8 cellular contexts compared by ENCODE assay signal in the genomic region with DNA sequence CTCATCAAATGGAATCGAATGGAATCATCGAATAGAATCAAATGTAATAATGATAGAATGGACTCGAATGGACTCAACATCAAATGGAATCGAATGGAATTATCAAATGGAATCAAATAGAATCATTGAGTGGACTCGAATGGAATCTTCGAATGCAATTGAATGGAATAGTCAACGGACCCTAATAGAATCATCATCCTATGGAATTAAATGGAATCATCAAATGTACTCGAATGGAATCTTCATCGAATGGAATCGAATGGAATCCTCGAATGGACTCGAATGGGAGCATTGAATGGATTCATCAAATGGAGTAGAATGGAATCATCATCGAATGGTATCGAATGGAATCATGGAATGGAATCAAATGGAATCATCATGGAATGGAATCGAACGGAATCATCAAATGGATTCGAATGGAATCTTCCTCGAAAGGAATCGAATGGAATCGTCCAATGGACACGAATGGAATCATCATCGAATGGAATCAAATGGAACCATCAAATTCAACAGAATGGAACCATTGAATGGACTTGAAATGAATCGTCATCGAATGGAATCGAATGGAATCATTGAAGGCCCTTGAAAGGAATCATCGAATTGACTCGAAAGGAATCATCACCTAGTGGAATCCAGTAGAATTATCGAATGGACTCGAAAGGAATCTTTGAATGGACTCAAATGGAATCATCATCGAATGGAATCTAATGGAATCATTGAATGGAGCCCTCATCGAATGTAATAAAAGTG.
DNase-seq lines count a peak whose midpoint lies in the region; ATAC-seq and TF ChIP-seq lines count a peak whose summit lies in the region.
"Not testable (repeated sequence)": the region's sequence is repeated elsewhere in the genome, so short reads cannot be mapped to it uniquely, and the experiment has no call there.

No MANE protein-coding gene starts in this region.

- not testable (repeated sequence) for H4K20me1 ChIP-seq in DND-41 (ENCODE audit: insufficient read depth, low read length); PC-3 (ENCODE audit: low read length)

- not testable (repeated sequence) for H3K9ac ChIP-seq in DND-41 (ENCODE audit: low read depth, low read length); PC-3 (ENCODE audit: low read length)

- intact Hi-C loops in PC-3 (cut with micrococcal nuclease): not testable (repeated sequence)

- not testable (repeated sequence) for H3K4me1 ChIP-seq in DND-41 (ENCODE audit: insufficient read depth, low read length); PC-3 (ENCODE audit: insufficient read depth, low read length); lung (ENCODE audit: control insufficient read depth in 2 of 2, insufficient read depth in 2 of 2, low read length in 2 of 2)

- H2AFZ ChIP-seq in DND-41 (ENCODE audit: low read depth, low read length); PC-3 (ENCODE audit: low read length): not testable (repeated sequence)

- H3K4me2 ChIP-seq in DND-41 (ENCODE audit: insufficient read depth, low read length); PC-3 (ENCODE audit: low read length): not testable (repeated sequence)

- H3K4me3 ChIP-seq in DND-41 (ENCODE audit: low read depth in 1 of 2, low read length in 2 of 2); PC-3 (ENCODE audit: low read length); choroid plexus epithelial cell (ENCODE audit: low read depth, low read length); fibroblast of the aortic adventitia (ENCODE audit: low read depth, low read length); lung: not testable (repeated sequence)

- not testable (repeated sequence) for H3K4me3 Mint-ChIP-seq in type B pancreatic cell

- DNase-seq in DND-41 (peak; percentile 15), PC-3 (peak; percentile 1), activated T-cell treated with anti-CD3 and anti-CD28 coated beads for 4 hours (peak; percentile 2), choroid plexus epithelial cell (ENCODE audit: low read depth) (peak; percentile 9), fibroblast of the aortic adventitia (ENCODE audit: low read depth) (peak; percentile 11), lung (ENCODE audit: low spot score) (peak; percentile 47), pons (ENCODE audit: low spot score) (peak; percentile 43), type B pancreatic cell (ENCODE audit: extremely low spot score, unreplicated experiment) (peak; percentile 82)

- H3K4me1 Mint-ChIP-seq in type B pancreatic cell (ENCODE audit: unreplicated experiment): not testable (repeated sequence)

- not testable (repeated sequence) for H3K27ac Mint-ChIP-seq in type B pancreatic cell

- ATAC-seq in DND-41 (ENCODE audit: insufficient read depth, low read depth); PC-3; lung (ENCODE audit: insufficient read depth, low FRiP score): not testable (repeated sequence)

- BruUV-seq in PC-3 (replicated peaks; lab: Mats Ljungman, UMichigan): not testable (repeated sequence)

- H3K27me3 ChIP-seq in DND-41 (ENCODE audit: insufficient read depth, low read length, poor library complexity); PC-3 (ENCODE audit: low read length); lung (ENCODE audit: control insufficient read depth, insufficient read depth): not testable (repeated sequence)

- H3K9me3 Mint-ChIP-seq in type B pancreatic cell: not testable (repeated sequence)

- POLR2A ChIA-PET in PC-3 (lab: Charles Lee; ENCODE audit: unreplicated experiment): not testable (repeated sequence)

- not testable (repeated sequence) for H3K9me2 ChIP-seq in PC-3 (replicated peaks; ENCODE audit: low read length)

- H3K27me3 Mint-ChIP-seq in type B pancreatic cell: not testable (repeated sequence)

- H3K36me3 Mint-ChIP-seq in type B pancreatic cell: not testable (repeated sequence)

- H3K9me3 ChIP-seq in DND-41 (ENCODE audit: insufficient read depth, low read length, severe bottlenecking); PC-3 (ENCODE audit: low read length); lung (ENCODE audit: control insufficient read depth in 2 of 2, insufficient read depth in 1 of 2, low read length in 1 of 2): not testable (repeated sequence)

- H3K79me2 ChIP-seq in DND-41 (ENCODE audit: insufficient read depth, low read length); PC-3 (ENCODE audit: low read length): not testable (repeated sequence)

- H3K36me3 ChIP-seq in DND-41 (ENCODE audit: insufficient read depth, low read length); PC-3 (ENCODE audit: low read depth, low read length); lung (ENCODE audit: control insufficient read depth in 2 of 2, insufficient read depth in 2 of 2, low read length in 2 of 2): not testable (repeated sequence)

- CTCF ChIA-PET in PC-3 (lab: Charles Lee): not testable (repeated sequence)

- not testable (repeated sequence) for TF ChIP-seq CTCF in DND-41 (IDR thresholded peaks at IDR 0.05; ENCODE audit: borderline replicate concordance, extremely low read depth, low read length, poor library complexity, severe bottlenecking); PC-3 (conservative IDR thresholded peaks at IDR 0.05; ENCODE audit: low read depth, low read length); choroid plexus epithelial cell (conservative IDR thresholded peaks at IDR 0.05; ENCODE audit: low read depth, low read length); fibroblast of the aortic adventitia (IDR thresholded peaks at IDR 0.05; ENCODE audit: insufficient read depth, low read length); lung (IDR thresholded peaks at IDR 0.05; ENCODE audit: control extremely low read depth, extremely low read depth); type B pancreatic cell (conservative IDR thresholded peaks at IDR 0.05)

- not testable (repeated sequence) for H3F3A ChIP-seq in PC-3 (ENCODE audit: low read length, unreplicated experiment)

- WGBS in lung, 2 donors: 72 to 75% methylated on average over 31 of the region's 31 CpGs

- not testable (repeated sequence) for H3K27ac ChIP-seq in DND-41 (ENCODE audit: low read length); PC-3 (ENCODE audit: low read length); lung (ENCODE audit: low read depth in 1 of 2, low read length in 1 of 2)

Comparison
In these comparisons a context has a peak if more than half of its experiments do, and no peak if none do; other contexts are left out.
1. DNase-seq: peak in every context shown above with its lines; median percentile 82 in type B pancreatic cell; 47 in lung; 43 in pons; 15 in DND-41; 11 in fibroblast of the aortic adventitia; 9 in choroid plexus epithelial cell; 2 in activated T-cell treated with anti-CD3 and anti-CD28 coated beads for 4 hours; 1 in PC-3.